In the genomic region with DNA sequence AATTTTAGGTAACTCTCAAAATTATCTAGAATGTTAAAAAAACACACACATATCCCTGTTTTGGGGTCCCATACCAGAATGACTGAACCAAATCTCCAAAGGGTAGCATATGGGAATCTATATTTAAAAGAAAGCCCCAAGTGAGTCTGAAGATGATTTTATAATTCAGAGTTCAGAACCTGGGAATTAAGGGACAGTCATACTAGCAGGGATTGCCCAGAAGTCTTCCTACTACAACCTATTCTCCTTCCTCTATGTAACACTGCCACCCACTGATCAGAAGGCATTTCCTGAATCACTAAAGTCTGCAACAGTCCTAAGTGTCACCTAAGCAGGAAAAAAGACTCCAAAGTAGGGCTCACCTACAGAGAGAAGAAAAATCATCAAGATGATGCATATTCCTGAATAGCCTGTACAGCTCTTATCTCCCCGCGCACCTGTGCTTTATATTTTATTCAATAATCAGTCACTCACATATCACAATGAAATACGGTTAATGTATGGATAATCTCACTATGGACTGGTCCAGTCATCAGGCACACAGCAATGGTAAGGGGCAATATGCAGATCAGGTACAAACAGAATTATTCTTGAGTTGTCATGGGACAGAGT, we compare ENCODE assay signal across 8 cellular contexts. TPM values are rescaled to one million over a fixed set of nuclear protein-coding genes. Genes with fewer than 3 reads are reported as not detected.
DNase-seq lines count a peak whose midpoint lies in the region; ATAC-seq and TF ChIP-seq lines count a peak whose summit lies in the region.

No MANE protein-coding gene starts in this region.

- no peaks in the 10 kb centered on the region for H3K36me3 ChIP-seq in prostate gland

- H3K4me1 ChIP-seq in prostate gland (replicated peaks), result peaks cover 3% of the 10 kb centered on the region

- H3K27ac ChIP-seq in prostate gland, result no peak overlapping the region

- intact Hi-C loops in prostate gland (cut with DNase I), result loop anchor here (1.0 kb wide), 1 partner anchor 103 kb away; no protein-coding TSS in a partner anchor

- WGBS in prostate gland, result 96% methylated on average over 3 of the region's 3 CpGs

- H3K4me3 ChIP-seq in fibroblast of mammary gland (ENCODE audit: control insufficient read depth, low read depth, low read length) (no peak overlapping the region), prostate gland (no peak overlapping the region)

- H3K27me3 ChIP-seq in prostate gland (replicated peaks; ENCODE audit: insufficient read depth), result no peaks in the 10 kb centered on the region

- TF ChIP-seq POLR2A in prostate gland (IDR thresholded peaks at IDR 0.05), result no peak

- peak; percentile 73 for TF ChIP-seq CTCF in fibroblast of mammary gland (conservative IDR thresholded peaks at IDR 0.05; ENCODE audit: control insufficient read depth, insufficient read depth, low read depth, low read length)
- TF ChIP-seq CTCF in prostate gland (IDR thresholded peaks at IDR 0.05), result peak in 3 of 4 experiments; percentile 24 to 49 (median 46)

- ATAC-seq in GM18909 (IDR thresholded peaks at IDR 0.05; ENCODE audit: poor library complexity, unreplicated experiment) (peak; percentile 34), HG03196 (IDR thresholded peaks at IDR 0.05; ENCODE audit: unreplicated experiment) (peak; percentile 36), GM19023 (IDR thresholded peaks at IDR 0.05; ENCODE audit: unreplicated experiment) (no peak)

- DNase-seq in DMS53 treated with DMSO at 0.1 percent for 48 hours (lab: John Stamatoyannopoulos, UW; ENCODE audit: unreplicated experiment) (peak; percentile 65), SW480 (ENCODE audit: low spot score) (peak; percentile 55), fibroblast of mammary gland (ENCODE audit: low read depth) (peak; percentile 85), prostate gland (ENCODE audit: low spot score) (peak; percentile 19), HUDEP-2 (lab: John Stamatoyannopoulos, UW; ENCODE audit: unreplicated experiment in 76 of 76) (no peak)

- no peaks in the 10 kb centered on the region for H3K9me3 ChIP-seq in prostate gland

RNA-seq across cellular contexts. Expression of a gene that starts 4.9 kb away (rescaled TPM):
- 10 to 100 TPM; 43.0 to 57.3 TPM for total RNA-seq in prostate gland

RNA-seq across cellular contexts. Expression of a gene that starts 55.5 kb away (rescaled TPM):
- total RNA-seq in prostate gland, result not detected

Comparison
In these comparisons a context has a peak if more than half of its experiments do, and no peak if none do; other contexts are left out.
1. DNase-seq: peak in DMS53 treated with DMSO at 0.1 percent for 48 hours (single experiment), SW480 (single experiment), fibroblast of mammary gland (single experiment) and prostate gland (single experiment); none in HUDEP-2 (0 of 76).